15 cellular contexts compared by ENCODE assay signal in the genomic region with DNA sequence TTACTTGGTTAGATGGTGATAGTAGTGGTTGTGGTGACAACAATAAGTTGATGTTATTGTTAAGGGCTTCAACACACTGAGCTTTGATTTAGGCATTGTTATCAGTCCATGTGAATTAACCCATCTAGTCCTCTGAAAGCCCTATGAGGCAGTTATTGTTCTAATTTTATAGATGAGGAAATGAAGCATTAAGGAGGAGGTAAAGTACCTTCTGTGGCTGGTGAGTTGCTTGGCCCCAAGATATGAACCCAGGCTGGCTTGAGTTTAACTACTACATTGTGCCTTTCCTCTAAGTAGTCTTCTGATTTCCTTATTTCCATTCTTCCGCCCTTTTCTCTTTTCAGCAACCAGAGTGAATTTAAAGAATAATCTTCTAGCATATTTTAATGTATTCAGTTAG.
"Had no signal": no experiment of that assay in that cellular context is flagged by ENCODE, and none has a peak within 500 bp of the region (broad histone marks: within the 10 kb centered on the region; RNA-seq: fewer than 3 reads in every experiment).

No MANE protein-coding gene starts in this region.

- H3K4me3 Mint-ChIP-seq: activated naive CD4-positive, alpha-beta T cell treated with anti-CD3 and anti-CD28 coated beads for 36 hours; activated T-helper 17 cell treated with anti-CD3 and anti-CD28 coated beads, Interleukin-2, amount 50 U/mL, for 72 hours; mesothelial cell of epicardium; T-helper 17 cell had no signal

- ATAC-seq: activated T-helper 17 cell treated with anti-CD3 and anti-CD28 coated beads, Interleukin-2, amount 50 U/mL, for 72 hours; T-helper 17 cell had no signal

- H3K9me3 Mint-ChIP-seq: activated naive CD4-positive, alpha-beta T cell treated with anti-CD3 and anti-CD28 coated beads for 36 hours; activated T-helper 17 cell treated with anti-CD3 and anti-CD28 coated beads, Interleukin-2, amount 50 U/mL, for 72 hours had no signal

- DNase-seq: activated CD4-positive, alpha-beta T cell treated with anti-CD3 and anti-CD28 coated beads, Interleukin-2, amount 50 U/mL, for 1 hour; activated CD4-positive, CD25-positive, alpha-beta regulatory T cell; activated naive CD4-positive, alpha-beta T cell treated with anti-CD3 and anti-CD28 coated beads for 36 hours; activated T-cell treated with anti-CD3 and anti-CD28 coated beads for 4 hours; central memory CD4-positive, alpha-beta T cell; cortex of kidney; effector memory CD4-positive, alpha-beta T cell; kidney glomerular epithelial cell; posterior cingulate gyrus; small intestine; stimulated activated naive CD4-positive, alpha-beta T cell treated with Interleukin-2 at 50 U/mL for 16 hours; T-helper 17 cell; upper lobe of left lung had no signal

- H3K27me3 Mint-ChIP-seq: activated T-helper 17 cell treated with anti-CD3 and anti-CD28 coated beads, Interleukin-2, amount 50 U/mL, for 72 hours; T-helper 17 cell had no signal

- H3K27ac Mint-ChIP-seq: activated naive CD4-positive, alpha-beta T cell treated with anti-CD3 and anti-CD28 coated beads for 36 hours; activated T-helper 17 cell treated with anti-CD3 and anti-CD28 coated beads, Interleukin-2, amount 50 U/mL, for 72 hours; mesothelial cell of epicardium; T-helper 17 cell had no signal

- H3K4me1 Mint-ChIP-seq: activated T-helper 17 cell treated with anti-CD3 and anti-CD28 coated beads, Interleukin-2, amount 50 U/mL, for 72 hours had no signal
